ENCODE assay signal across 8 cellular contexts in genomic region chr11:62708423-62709261, GRCh38. TPM values are rescaled to one million over a fixed set of nuclear protein-coding genes. Genes with fewer than 3 reads are reported as not detected.
DNase-seq lines count a peak whose midpoint lies in the region; ATAC-seq, FAIRE-seq and TF ChIP-seq lines count a peak whose summit lies in the region.

No MANE protein-coding gene starts in this region.

- no peak for DNase-seq in RWPE1 (ENCODE audit: low spot score)
- no peak for DNase-seq in astrocyte (ENCODE audit: low read depth)
- DNase-seq in left lobe of liver (ENCODE audit: low spot score): peak; percentile 55
- DNase-seq in stimulated activated CD8-positive, alpha-beta memory T cell treated with anti-CD3 and anti-CD28 coated beads, Interleukin-7, amount 100 ng/mL, for 24 hours (ENCODE audit: low read depth): peak; percentile 14
- no peak for DNase-seq in iPS-NIHi11 (ENCODE audit: low spot score)

- H3K27me3 ChIP-seq in astrocyte (ENCODE audit: insufficient read depth, low read length): no peaks in the 10 kb centered on the region

- H3K4me1 ChIP-seq in astrocyte (ENCODE audit: insufficient read depth, low read length): peaks cover 34% of the 10 kb centered on the region

- peak overlapping the region; percentile 98 for H2AFZ ChIP-seq in astrocyte (ENCODE audit: low read depth, low read length)

- no peaks in the 10 kb centered on the region for H3K27me3 Mint-ChIP-seq in astrocyte (ENCODE audit: low read depth, unreplicated experiment)

- CTCF ChIA-PET in RWPE1 (lab: Yijun Ruan, JAX): interaction anchor here (0.6 to 0.8 kb wide), 3 partner anchors 36 to 77 kb away, joined by 3 to 5 read pairs (median 3); partner anchors contain the start of gene LBHD1

- H3K9me3 ChIP-seq in astrocyte (ENCODE audit: insufficient read depth, low read depth, low read length): no peaks in the 10 kb centered on the region

- H3K27ac Mint-ChIP-seq in astrocyte (ENCODE audit: unreplicated experiment): peak overlapping the region; percentile 92

- FAIRE-seq in astrocyte (lab: Jason Lieb, UNC): no peak

- peak overlapping the region; percentile 81 for H3K4me3 Mint-ChIP-seq in astrocyte (ENCODE audit: unreplicated experiment)

- peaks cover 33% of the 10 kb centered on the region for H3K36me3 ChIP-seq in astrocyte (ENCODE audit: insufficient read depth, low read length)

- peak overlapping the region; percentile 90 for H3K9ac ChIP-seq in astrocyte (ENCODE audit: low read length)

- no peak for ATAC-seq in left lobe of liver
- ATAC-seq in GM19467 (IDR thresholded peaks at IDR 0.05; ENCODE audit: unreplicated experiment): no peak
- no peak for ATAC-seq in HG02610 (IDR thresholded peaks at IDR 0.05; ENCODE audit: unreplicated experiment)

- H3K36me3 Mint-ChIP-seq in astrocyte (ENCODE audit: low read depth, unreplicated experiment): peaks cover 13% of the 10 kb centered on the region

- peaks cover 38% of the 10 kb centered on the region for H3K4me1 Mint-ChIP-seq in astrocyte (ENCODE audit: low read depth, unreplicated experiment)

- peaks cover 15% of the 10 kb centered on the region for H3K79me2 ChIP-seq in astrocyte (ENCODE audit: insufficient read depth, low read length)

- TF ChIP-seq CTCF in RWPE1 (conservative IDR thresholded peaks at IDR 0.05; ENCODE audit: low read depth): no peak
- TF ChIP-seq CTCF in astrocyte (IDR thresholded peaks at IDR 0.05; ENCODE audit: insufficient read depth, low read depth, low read length): no peak

- H3K27ac ChIP-seq in RWPE1 (peak overlapping the region; percentile 98), astrocyte (ENCODE audit: low read depth, low read length) (peak overlapping the region; percentile 91)

- POLR2A ChIA-PET in RWPE1 (lab: Yijun Ruan, JAX; ENCODE audit: low non-redundant PET): interaction anchor here (0.6 to 1.0 kb wide), 2 partner anchors 30 to 45 kb away, joined by 4 to 6 read pairs; partner anchors contain the start of genes UBXN1 and ZBTB3

- H3K9me3 Mint-ChIP-seq in astrocyte (ENCODE audit: unreplicated experiment): no peaks in the 10 kb centered on the region

- no peaks in the 10 kb centered on the region for H4K20me1 ChIP-seq in astrocyte (ENCODE audit: insufficient read depth, low read length)

- H3K4me2 ChIP-seq in astrocyte (ENCODE audit: low read length): peak overlapping the region; percentile 100

- H3K4me3 ChIP-seq in GM08714 (ENCODE audit: low read length) (peak overlapping the region; percentile 63; the same call in 1 of the 2 replicates), astrocyte (ENCODE audit: insufficient read depth, low read depth, low read length) (peak overlapping the region; percentile 69)

RNA-seq across cellular contexts. Expression of gene GNG3, which starts 1.2 kb away (rescaled TPM):
- 0.46 TPM in 1 of 2 replicates, not detected in the other for total RNA-seq in astrocyte
- total RNA-seq in left lobe of liver: 0.20 TPM

RNA-seq across cellular contexts. Expression of gene BSCL2, which starts 1.4 kb away (rescaled TPM):
- total RNA-seq in astrocyte: 51.1 and 55.0 TPM in 2 replicates
- 35.1 TPM for total RNA-seq in left lobe of liver

RNA-seq across cellular contexts. Expression of gene HNRNPUL2, which starts 18.6 kb away (rescaled TPM):
- total RNA-seq in astrocyte (39.9 and 40.0 TPM in 2 replicates), left lobe of liver (13.7 TPM)

RNA-seq across cellular contexts. Expression of gene LRRN4CL, which starts 19.3 kb away (rescaled TPM):
- 0.17 and 0.43 TPM in 2 replicates for total RNA-seq in astrocyte
- not detected for total RNA-seq in left lobe of liver

RNA-seq across cellular contexts. Expression of gene TTC9C, which starts 19.6 kb away (rescaled TPM):
- total RNA-seq in astrocyte (51.9 and 60.8 TPM in 2 replicates), left lobe of liver (11.2 TPM)

Comparison
In these comparisons a context has a peak if more than half of its experiments do, and no peak if none do; other contexts are left out.
1. DNase-seq: peak in left lobe of liver (single experiment) and stimulated activated CD8-positive, alpha-beta memory T cell treated with anti-CD3 and anti-CD28 coated beads, Interleukin-7, amount 100 ng/mL, for 24 hours (single experiment); none in RWPE1 (single experiment), astrocyte (single experiment) and iPS-NIHi11 (single experiment).